9 cellular contexts compared by ENCODE assay signal in the genomic region with DNA sequence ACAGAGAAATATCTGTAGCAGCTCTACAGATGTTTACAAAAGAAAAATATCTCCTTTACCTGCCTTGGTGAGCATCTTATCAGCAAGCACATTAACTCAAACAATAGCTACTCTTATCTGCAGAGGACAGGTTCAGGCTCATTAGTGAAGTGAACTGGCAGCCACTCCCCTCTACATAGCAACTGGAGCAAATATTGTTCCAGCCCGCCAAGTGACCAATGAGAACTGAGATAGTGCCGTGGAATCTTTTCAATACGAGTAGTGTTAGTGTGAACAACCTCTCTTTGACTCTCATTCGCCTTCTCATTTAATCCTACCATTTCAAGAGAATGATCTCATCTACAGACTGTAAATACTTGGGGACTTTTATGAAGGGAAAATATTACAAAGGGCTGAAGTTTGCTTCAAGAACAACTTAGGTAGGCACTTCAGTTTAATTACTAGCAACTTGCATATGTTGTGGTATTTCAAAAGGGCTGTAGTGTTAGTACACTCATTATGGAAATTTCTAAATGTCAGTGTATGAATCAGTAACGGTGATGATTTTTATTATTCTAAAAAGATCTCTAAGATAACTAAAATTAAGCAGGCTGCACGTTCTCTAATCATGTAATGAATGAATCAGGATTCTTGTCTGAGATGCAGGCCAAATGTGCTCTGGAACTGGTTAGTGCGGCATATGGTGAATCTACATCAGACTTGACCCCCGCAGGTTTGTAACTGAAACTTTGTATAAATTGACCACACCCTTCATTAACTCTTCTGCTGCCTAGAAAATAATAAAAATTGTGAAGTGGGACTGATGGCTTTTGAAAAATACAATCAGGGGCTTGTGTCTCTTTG.
DNase-seq lines count a peak whose midpoint lies in the region; ATAC-seq and TF ChIP-seq lines count a peak whose summit lies in the region.
"Had no signal": no experiment of that assay in that cellular context is flagged by ENCODE, and none has a peak within 500 bp of the region (broad histone marks: within the 10 kb centered on the region; RNA-seq: fewer than 3 reads in every experiment).

No MANE protein-coding gene starts in this region.

- intact Hi-C loops in activated T-helper 1 cell treated with anti-CD3 and anti-CD28 coated beads, Interleukin-12 subunit alpha, Interleukin-12 subunit beta, Interleukin-2, Interleukin-4 antibody, amounts not matched to agents 30 ng/mL and 10 ng/mL and 1 ng/mL, durations not matched to agents 14 hours and 24 hours and 36 hours (cut with micrococcal nuclease) = no loop called here

- no peak for ATAC-seq in GM21423 (IDR thresholded peaks at IDR 0.05; ENCODE audit: unreplicated experiment)

- no peaks in the 10 kb centered on the region for H3K27me3 ChIP-seq in WERI-Rb-1 (ENCODE audit: insufficient read depth, low read depth, severe bottlenecking)

- H3K4me1 Mint-ChIP-seq in HFFc6 (ENCODE audit: low read depth) = peaks cover 46% of the 10 kb centered on the region
- H3K4me1 Mint-ChIP-seq in activated T-helper 1 cell treated with anti-CD3 and anti-CD28 coated beads, Interleukin-12 subunit alpha, Interleukin-12 subunit beta, Interleukin-2, Interleukin-4 antibody, amounts not matched to agents 30 ng/mL and 10 ng/mL and 1 ng/mL, durations not matched to agents 14 hours and 24 hours and 36 hours (ENCODE audit: low read depth) = peaks cover 6% of the 10 kb centered on the region
- H3K4me1 Mint-ChIP-seq: activated B cell treated with CpG ODN at 0.5 μM for 24 hours had no signal

- no peak overlapping the region for H3K4me3 ChIP-seq in WERI-Rb-1 (ENCODE audit: low read depth, low read length)

- H3K27me3 Mint-ChIP-seq in HFFc6 (ENCODE audit: insufficient read depth) = no peaks in the 10 kb centered on the region; the same call in 1 of the 2 replicates
- H3K27me3 Mint-ChIP-seq in activated T-helper 1 cell treated with anti-CD3 and anti-CD28 coated beads, Interleukin-12 subunit alpha, Interleukin-12 subunit beta, Interleukin-2, Interleukin-4 antibody, amounts not matched to agents 30 ng/mL and 10 ng/mL and 1 ng/mL, durations not matched to agents 14 hours and 24 hours and 36 hours (ENCODE audit: insufficient read depth) = peaks cover 5% of the 10 kb centered on the region
- H3K27me3 Mint-ChIP-seq: activated B cell treated with CpG ODN at 0.5 μM for 24 hours had no signal

- H3K9me3 ChIP-seq in WERI-Rb-1 (ENCODE audit: severe bottlenecking) = no peaks in the 10 kb centered on the region

- DNase-seq in HFFc6 (peak; percentile 37), left kidney (ENCODE audit: low read depth, low spot score) (peak; percentile 42), WERI-Rb-1 (no peak), germinal center (ENCODE audit: low spot score) (no peak), T-helper 9 cell (no peak)
- no peak for DNase-seq in activated T-helper 1 cell treated with anti-CD3 and anti-CD28 coated beads, Interleukin-12 subunit alpha, Interleukin-12 subunit beta, Interleukin-2, Interleukin-4 antibody, amounts not matched to agents 30 ng/mL and 10 ng/mL and 1 ng/mL, durations not matched to agents 14 hours and 24 hours and 36 hours (ENCODE audit: low spot score)
- DNase-seq: activated B cell treated with CpG ODN at 0.5 μM for 24 hours had no signal

- TF ChIP-seq CTCF in 22Rv1 (IDR thresholded peaks at IDR 0.05) (no peak), HFFc6 (IDR thresholded peaks at IDR 0.05) (no peak), WERI-Rb-1 (IDR thresholded peaks at IDR 0.05; ENCODE audit: low read depth, low read length) (no peak)

- H3K27ac Mint-ChIP-seq in HFFc6 = peak overlapping the region; percentile 52
- peak overlapping the region; percentile 63 for H3K27ac Mint-ChIP-seq in activated T-helper 1 cell treated with anti-CD3 and anti-CD28 coated beads, Interleukin-12 subunit alpha, Interleukin-12 subunit beta, Interleukin-2, Interleukin-4 antibody, amounts not matched to agents 30 ng/mL and 10 ng/mL and 1 ng/mL, durations not matched to agents 14 hours and 24 hours and 36 hours
- H3K27ac Mint-ChIP-seq: activated B cell treated with CpG ODN at 0.5 μM for 24 hours had no signal

- H3K9me3 Mint-ChIP-seq in HFFc6 = no peaks in the 10 kb centered on the region
- peaks cover 5% of the 10 kb centered on the region for H3K9me3 Mint-ChIP-seq in activated T-helper 1 cell treated with anti-CD3 and anti-CD28 coated beads, Interleukin-12 subunit alpha, Interleukin-12 subunit beta, Interleukin-2, Interleukin-4 antibody, amounts not matched to agents 30 ng/mL and 10 ng/mL and 1 ng/mL, durations not matched to agents 14 hours and 24 hours and 36 hours
- H3K9me3 Mint-ChIP-seq: activated B cell treated with CpG ODN at 0.5 μM for 24 hours had no signal

- H3K27ac ChIP-seq in 22Rv1 = peak overlapping the region; percentile 82
- H3K27ac ChIP-seq in WERI-Rb-1 = no peak overlapping the region

- H3K36me3 ChIP-seq in WERI-Rb-1 = no peaks in the 10 kb centered on the region

- H3K4me3 Mint-ChIP-seq in HFFc6 = peak overlapping the region; percentile 56
- H3K4me3 Mint-ChIP-seq in activated T-helper 1 cell treated with anti-CD3 and anti-CD28 coated beads, Interleukin-12 subunit alpha, Interleukin-12 subunit beta, Interleukin-2, Interleukin-4 antibody, amounts not matched to agents 30 ng/mL and 10 ng/mL and 1 ng/mL, durations not matched to agents 14 hours and 24 hours and 36 hours = no peak overlapping the region
- H3K4me3 Mint-ChIP-seq: activated B cell treated with CpG ODN at 0.5 μM for 24 hours had no signal

- H3K36me3 Mint-ChIP-seq in HFFc6 (ENCODE audit: low read depth) = no peaks in the 10 kb centered on the region
- no peaks in the 10 kb centered on the region for H3K36me3 Mint-ChIP-seq in activated T-helper 1 cell treated with anti-CD3 and anti-CD28 coated beads, Interleukin-12 subunit alpha, Interleukin-12 subunit beta, Interleukin-2, Interleukin-4 antibody, amounts not matched to agents 30 ng/mL and 10 ng/mL and 1 ng/mL, durations not matched to agents 14 hours and 24 hours and 36 hours (ENCODE audit: low read depth)

Comparison
In these comparisons a context has a peak if more than half of its experiments do, and no peak if none do; other contexts are left out.
1. DNase-seq: peak in HFFc6 (single experiment) and left kidney (single experiment); none in activated T-helper 1 cell treated with anti-CD3 and anti-CD28 coated beads, Interleukin-12 subunit alpha, Interleukin-12 subunit beta, Interleukin-2, Interleukin-4 antibody, amounts not matched to agents 30 ng/mL and 10 ng/mL and 1 ng/mL, durations not matched to agents 14 hours and 24 hours and 36 hours (single experiment), WERI-Rb-1 (single experiment), germinal center (single experiment) and T-helper 9 cell (single experiment).